ENCODE assay signal across 8 cellular contexts in the genomic region with DNA sequence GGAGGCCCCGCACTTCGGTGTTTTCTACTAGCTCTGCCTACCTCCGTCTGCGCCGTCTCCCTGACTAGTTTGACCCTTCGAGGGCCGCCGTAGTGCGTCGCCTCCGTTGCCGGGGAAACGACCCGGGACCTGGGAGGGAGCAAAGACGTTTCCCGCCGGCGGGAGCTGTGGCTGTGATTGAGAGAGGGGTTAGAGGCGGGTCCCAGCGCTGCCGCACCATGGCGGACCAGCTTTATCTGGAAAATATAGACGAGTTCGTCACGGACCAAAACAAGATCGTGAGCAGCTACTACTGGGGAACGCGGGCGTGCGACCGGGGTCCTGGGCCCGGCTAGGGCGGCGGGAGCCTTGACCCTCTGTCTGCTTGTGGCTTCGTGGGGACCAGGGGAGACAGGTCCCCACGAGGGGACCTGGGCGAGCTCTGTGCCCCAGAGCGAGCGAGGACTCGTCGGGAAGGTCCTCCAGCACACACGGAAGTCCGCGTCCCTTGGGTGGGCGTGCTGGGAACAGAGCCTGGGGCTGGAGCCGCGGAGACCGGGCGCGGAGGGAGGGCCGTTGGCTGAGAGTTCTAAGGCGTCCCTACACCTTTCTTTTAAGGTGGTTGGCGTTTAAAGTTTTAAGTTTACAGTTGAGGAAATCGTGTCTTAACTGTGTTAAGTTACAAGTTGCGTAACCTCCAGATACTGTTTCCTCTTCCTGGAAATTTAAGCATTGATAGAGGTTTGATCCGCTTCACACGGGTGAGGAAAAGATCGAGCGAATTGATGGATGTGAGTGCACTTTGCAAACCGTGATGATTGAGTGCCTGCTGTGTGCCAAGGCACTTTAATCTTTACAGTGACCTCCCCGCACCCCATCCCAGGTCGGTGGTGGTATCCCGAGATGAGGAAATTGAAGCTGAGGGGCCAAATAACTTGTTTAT. TPM values are rescaled to one million over a fixed set of nuclear protein-coding genes. Genes with fewer than 3 reads are reported as not detected.
DNase-seq lines count a peak whose midpoint lies in the region; TF ChIP-seq lines count a peak whose summit lies in the region.

A gene with protein sequence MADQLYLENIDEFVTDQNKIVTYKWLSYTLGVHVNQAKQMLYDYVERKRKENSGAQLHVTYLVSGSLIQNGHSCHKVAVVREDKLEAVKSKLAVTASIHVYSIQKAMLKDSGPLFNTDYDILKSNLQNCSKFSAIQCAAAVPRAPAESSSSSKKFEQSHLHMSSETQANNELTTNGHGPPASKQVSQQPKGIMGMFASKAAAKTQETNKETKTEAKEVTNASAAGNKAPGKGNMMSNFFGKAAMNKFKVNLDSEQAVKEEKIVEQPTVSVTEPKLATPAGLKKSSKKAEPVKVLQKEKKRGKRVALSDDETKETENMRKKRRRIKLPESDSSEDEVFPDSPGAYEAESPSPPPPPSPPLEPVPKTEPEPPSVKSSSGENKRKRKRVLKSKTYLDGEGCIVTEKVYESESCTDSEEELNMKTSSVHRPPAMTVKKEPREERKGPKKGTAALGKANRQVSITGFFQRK (plus strand): TSS at position 142 of the 922 bp plus-strand sequence. CDS start 77 bp downstream, at position 219.

- peaks cover 28% of the 10 kb centered on the region for H3K4me1 Mint-ChIP-seq in HFFc6 (ENCODE audit: low read depth)

- H3K9me3 ChIP-seq in neuron (ENCODE audit: low read length) = peaks cover 2% of the 10 kb centered on the region
- no peaks in the 10 kb centered on the region for H3K9me3 ChIP-seq in subcutaneous abdominal adipose tissue (ENCODE audit: control insufficient read depth in 5 of 5, low read length in 5 of 5)

- H3K4me1 ChIP-seq in neuron (ENCODE audit: insufficient read depth, low read length) (peaks cover 9% of the 10 kb centered on the region), subcutaneous abdominal adipose tissue (ENCODE audit: control insufficient read depth in 5 of 5, insufficient read depth in 5 of 5, low read length in 5 of 5) (peaks cover 0 to 19% (median 16%) of the 10 kb centered on the region in 5 donors)

- peaks cover 28% of the 10 kb centered on the region for H3K36me3 ChIP-seq in neuron (ENCODE audit: insufficient read depth, low read length)
- peaks cover 0 to 14% (median 7%) of the 10 kb centered on the region in 5 donors for H3K36me3 ChIP-seq in subcutaneous abdominal adipose tissue (ENCODE audit: control insufficient read depth in 5 of 5, insufficient read depth in 5 of 5, low read length in 5 of 5)

- H3K36me3 Mint-ChIP-seq in HFFc6 (ENCODE audit: low read depth) = peaks cover 23% of the 10 kb centered on the region

- H3K4me3 ChIP-seq in neuron (ENCODE audit: low read length) = peak within 1 kb of the TSS; percentile 84
- peak within 1 kb of the TSS; percentile 88 to 97 (median 95) for H3K4me3 ChIP-seq in subcutaneous abdominal adipose tissue (ENCODE audit: low read depth in 1 of 5, low read length in 5 of 5)

- TF ChIP-seq CTCF in HFFc6 (IDR thresholded peaks at IDR 0.05) = no peak

- H3K4me3 Mint-ChIP-seq in HFFc6 = peak within 1 kb of the TSS; percentile 99

- H3K9ac ChIP-seq in subcutaneous abdominal adipose tissue (ENCODE audit: low read length in 5 of 5) = peak within 1 kb of the TSS; percentile 86 to 99 (median 97)

- H3K27ac ChIP-seq in subcutaneous abdominal adipose tissue (ENCODE audit: low read depth, low read length) = peak within 1 kb of the TSS; percentile 97

- peak within 1 kb of the TSS; percentile 94 for H3K27ac Mint-ChIP-seq in HFFc6

- peaks cover 4% of the 10 kb centered on the region for H3K27me3 Mint-ChIP-seq in HFFc6 (ENCODE audit: insufficient read depth)

- no peaks in the 10 kb centered on the region for H3K27me3 ChIP-seq in neuron (ENCODE audit: insufficient read depth, low read length)
- H3K27me3 ChIP-seq in subcutaneous abdominal adipose tissue (ENCODE audit: control insufficient read depth in 5 of 5, insufficient read depth in 4 of 5, low read length in 5 of 5) = no peaks in the 10 kb centered on the region

- DNase-seq in GF-D8 (lab: John Stamatoyannopoulos, UW) (peak; percentile 55), HFFc6 (peak; percentile 76), NAMALWA (ENCODE audit: low spot score) (peak; percentile 94), SK-N-DZ (ENCODE audit: low spot score) (peak; percentile 91), foreskin melanocyte (peak; percentile 83)
- peak; percentile 96 for DNase-seq in activated naive CD4-positive, alpha-beta T cell treated with Interleukin-2 at 50 U/mL for 16 hours

- H2AFZ ChIP-seq in neuron (ENCODE audit: low read depth, low read length) = peak within 1 kb of the TSS; percentile 75

- no peaks in the 10 kb centered on the region for H3K9me3 Mint-ChIP-seq in HFFc6

RNA-seq across cellular contexts. Expression of the gene that starts here (rescaled TPM):
- total RNA-seq in HFFc6 (2021; fragmentation: NEBNext Ultra II Directional; extraction: Animal tissue kit (Norgen Biotek cat#: 25700)) = 10 to 100 TPM; 10.1 to 17.5 (median 15.3) TPM
- polyA plus RNA-seq in SK-N-DZ (2014; cell fraction: cytosol; rRNA removed) = 31.9 and 38.9 TPM in 2 replicates
- polyA plus RNA-seq in SK-N-DZ (2014; cell fraction: nucleus; rRNA removed) = 74.2 and 77.3 TPM in 2 replicates

Comparison
In these comparisons a context has a peak if more than half of its experiments do, and no peak if none do; other contexts are left out.
1. Peak in every context shown above with its lines: DNase-seq, H3K4me3 ChIP-seq and H3K27ac ChIP-seq.